Comparison of ENCODE assay signal across 20 cellular contexts in genomic region chr15:48929611-48930170, GRCh38. TPM values are rescaled to one million over a fixed set of nuclear protein-coding genes. Genes with fewer than 3 reads are reported as not detected.
A peak's percentile ranks its signal among the peaks of the same experiment; 100 is the strongest.
DNase-seq lines count a peak whose midpoint lies in the region; ATAC-seq, FAIRE-seq and TF ChIP-seq lines count a peak whose summit lies in the region.
"Had no signal": no experiment of that assay in that cellular context is flagged by ENCODE, and none has a peak within 500 bp of the region (broad histone marks: within the 10 kb centered on the region; RNA-seq: fewer than 3 reads in every experiment).

No MANE protein-coding gene starts in this region.

- no peak for TF ChIP-seq POLR2A in K562 (conservative IDR thresholded peaks at IDR 0.05)

- peaks cover 71% of the 10 kb centered on the region for H3K4me1 Mint-ChIP-seq in stimulated activated naive CD8-positive, alpha-beta T cell treated with anti-CD3 and anti-CD28 coated beads, Interleukin-15, Interleukin-2, amounts not matched to agents 100 ng/mL and 50 ng/mL, for 24 hours (ENCODE audit: low read depth)

- H4K20me1 ChIP-seq in K562 (replicated peaks; ENCODE audit: control insufficient read depth, insufficient read depth, low read length) = no peaks in the 10 kb centered on the region

- ATAC-seq in stimulated activated naive CD8-positive, alpha-beta T cell treated with anti-CD3 and anti-CD28 coated beads, Interleukin-15, Interleukin-2, amounts not matched to agents 100 U/mL and 50 U/mL, for 24 hours = no peak
- ATAC-seq in K562 (peak; percentile 51), aorta (ENCODE audit: low FRiP score) (peak; percentile 40), HG03439 (IDR thresholded peaks at IDR 0.05; ENCODE audit: unreplicated experiment) (no peak)
- ATAC-seq: left ventricle myocardium superior had no signal

- POLR2A ChIA-PET in K562 (lab: Yijun Ruan, JAX) = interaction anchor here (0.6 kb wide), 2 partner anchors 19 to 23 kb away, joined by 3 read pairs; no protein-coding TSS in a partner anchor

- TF ChIP-seq EP300 in K562 (IDR thresholded peaks at IDR 0.05; ENCODE audit: low read length) = no peak

- CTCF ChIA-PET in K562 (lab: Yijun Ruan, JAX; ENCODE audit: low intra/inter-chr PET ratio) = no interaction called here

- H3K27me3 Mint-ChIP-seq in stimulated activated naive CD8-positive, alpha-beta T cell treated with anti-CD3 and anti-CD28 coated beads, Interleukin-15, Interleukin-2, amounts not matched to agents 100 ng/mL and 50 ng/mL, for 24 hours = peaks cover 20% of the 10 kb centered on the region
- H3K27me3 Mint-ChIP-seq: dendritic cell treated with granulocyte-macrophage colony-stimulating factor and Interleukin-4, amounts not matched to agents 40 ng/mL and 50 ng/mL, for 4 days; type B pancreatic cell had no signal

- in situ Hi-C loops in K562 (cut with MboI) = no loop called here

- H3K4me1 ChIP-seq in K562 (replicated peaks in 1 of 2; ENCODE audit: control insufficient read depth in 2 of 2, insufficient read depth in 2 of 2, low read length in 2 of 2) (peaks cover 0 to 26% of the 10 kb centered on the region in 2 experiments; a peak in 3 of 5 replicates), aorta (ENCODE audit: control insufficient read depth in 1 of 2, insufficient read depth in 2 of 2, low read length in 2 of 2) (peaks cover 0 to 4% of the 10 kb centered on the region in 2 donors)

- no peak for FAIRE-seq in K562 (lab: Jason Lieb, UNC)

- H3K4me3 Mint-ChIP-seq in stimulated activated naive CD8-positive, alpha-beta T cell treated with anti-CD3 and anti-CD28 coated beads, Interleukin-15, Interleukin-2, amounts not matched to agents 100 ng/mL and 50 ng/mL, for 24 hours = peak overlapping the region; percentile 38
- H3K4me3 Mint-ChIP-seq: activated CD4-positive, alpha-beta T cell treated with anti-CD3 and anti-CD28 coated beads, Interleukin-2, amount 10 ng/mL, durations not matched to agents 7 days and 5 days; activated naive CD8-positive, alpha-beta T cell treated with anti-CD3 and anti-CD28 coated beads, Interleukin-2, amount 10 ng/mL, durations not matched to agents 7 days and 5 days; CD4-positive, alpha-beta T cell; dendritic cell treated with granulocyte-macrophage colony-stimulating factor and Interleukin-4, amounts not matched to agents 40 ng/mL and 50 ng/mL, for 4 days; type B pancreatic cell had no signal

- no peak overlapping the region; the same call in 1 of the 2 replicates for H3K4me2 ChIP-seq in K562 (ENCODE audit: insufficient read depth, low read length)
- H3K4me2 ChIP-seq: KMS-11 had no signal

- intact Hi-C loops in K562 (cut with micrococcal nuclease) (no loop called here), aorta (cut with DNase I) (no loop called here)

- H3K27me3 ChIP-seq in K562 (ENCODE audit: control insufficient read depth in 2 of 2, insufficient read depth in 2 of 2, low read length in 2 of 2) (peaks cover 0 to 3% of the 10 kb centered on the region in 2 experiments; a peak in 2 of 5 replicates), aorta (ENCODE audit: control insufficient read depth in 1 of 2, insufficient read depth in 2 of 2, low read length in 1 of 2) (no peaks in the 10 kb centered on the region)

- H3K36me3 ChIP-seq in K562 (ENCODE audit: control insufficient read depth, insufficient read depth, low read length) (no peaks in the 10 kb centered on the region), aorta (ENCODE audit: control insufficient read depth in 1 of 2, insufficient read depth in 2 of 2, low read length in 1 of 2) (no peaks in the 10 kb centered on the region)

- H3K27ac ChIP-seq in K562 (ENCODE audit: extremely low read depth, low read depth, low read length) (no peak overlapping the region), aorta (ENCODE audit: low read depth in 1 of 2, low read length in 2 of 2) (peak overlapping the region in 1 of 2 donors; percentile 11)
- H3K27ac ChIP-seq: KMS-11 had no signal

- H3K9me3 ChIP-seq in K562 (replicated peaks; ENCODE audit: control insufficient read depth, insufficient read depth, low read depth, low read length) (no peaks in the 10 kb centered on the region), aorta (ENCODE audit: control insufficient read depth, low read length) (no peaks in the 10 kb centered on the region)

- H3K36me3 Mint-ChIP-seq in stimulated activated naive CD8-positive, alpha-beta T cell treated with anti-CD3 and anti-CD28 coated beads, Interleukin-15, Interleukin-2, amounts not matched to agents 100 ng/mL and 50 ng/mL, for 24 hours (ENCODE audit: low read depth) = peaks cover 35% of the 10 kb centered on the region
- H3K36me3 Mint-ChIP-seq: activated naive CD8-positive, alpha-beta T cell treated with anti-CD3 and anti-CD28 coated beads, Interleukin-2, amount 10 ng/mL, durations not matched to agents 7 days and 5 days; type B pancreatic cell had no signal

- BruUV-seq in K562 (replicated peaks; lab: Mats Ljungman, UMichigan) = no TSS peak

- H3K9me3 Mint-ChIP-seq in stimulated activated naive CD8-positive, alpha-beta T cell treated with anti-CD3 and anti-CD28 coated beads, Interleukin-15, Interleukin-2, amounts not matched to agents 100 ng/mL and 50 ng/mL, for 24 hours = peaks cover 20% of the 10 kb centered on the region
- H3K9me3 Mint-ChIP-seq: CD4-positive, alpha-beta T cell; dendritic cell treated with granulocyte-macrophage colony-stimulating factor and Interleukin-4, amounts not matched to agents 40 ng/mL and 50 ng/mL, for 4 days; type B pancreatic cell had no signal

- H2AFZ ChIP-seq in K562 (ENCODE audit: low read depth, low read length) = peak overlapping the region; percentile 72

- H3K9ac ChIP-seq in K562 (ENCODE audit: insufficient read depth in 1 of 2, low read depth in 2 of 2, low read length in 2 of 2) = no peak overlapping the region; a peak in 1 of 4 replicates
- H3K9ac ChIP-seq: KMS-11 had no signal

- H3K4me3 ChIP-seq in K562 = no peak overlapping the region
- H3K4me3 ChIP-seq in aorta (ENCODE audit: low read length in 2 of 2) = no peak overlapping the region

- no peak for TF ChIP-seq CTCF in K562 (IDR thresholded peaks at IDR 0.05 in 2 of 3, conservative IDR thresholded peaks at IDR 0.05 in 1 of 3; ENCODE audit: insufficient read depth in 2 of 3, low read depth in 1 of 3, low read length in 3 of 3)

- no peaks in the 10 kb centered on the region for H3K79me2 ChIP-seq in K562 (ENCODE audit: control insufficient read depth, insufficient read depth, low read length)

- WGBS in K562 (ENCODE audit: insufficient coverage, low coverage, missing lambda C conversion rate) = 27% methylated on average over 7 of the region's 7 CpGs
- WGBS in aorta, 2 donors = 22 to 34% methylated on average over 7 of the region's 7 CpGs

- DNase-seq in stimulated activated naive CD8-positive, alpha-beta T cell treated with anti-CD3 and anti-CD28 coated beads, Interleukin-15, Interleukin-2, amounts not matched to agents 100 U/mL and 50 U/mL, for 24 hours = no peak
- DNase-seq in NCI-H69 (lab: John Stamatoyannopoulos, UW) = peak; percentile 94
- DNase-seq in K562 (ENCODE audit: extremely low read depth in 1 of 4, low spot score in 3 of 4) = no peak
- DNase-seq in aorta = no peak
- DNase-seq in SKM-1 treated with dmso at 0.1 percent for 144 hours (lab: John Stamatoyannopoulos, UW; ENCODE audit: unreplicated experiment) = no peak
- no peak for DNase-seq in RKO (ENCODE audit: low spot score)
- DNase-seq: activated naive CD8-positive, alpha-beta T cell treated with anti-CD3 and anti-CD28 coated beads, Interleukin-2, amount 10 ng/mL, durations not matched to agents 7 days and 5 days; CD4-positive, alpha-beta T cell; DMS153; GOT3; left ventricle myocardium superior; NCI-H1092 treated with DMSO at 0.1 percent for 48 hours; NCI-H526; Right ventricle myocardium superior had no signal

- TF ChIP-seq RAD21 in K562 (CRISPR knock-in tag; conservative IDR thresholded peaks at IDR 0.05 in 1 of 2, IDR thresholded peaks at IDR 0.05 in 1 of 2) = no peak

- H3K9me1 ChIP-seq in K562 (ENCODE audit: control insufficient read depth, insufficient read depth, low read length) = no peaks in the 10 kb centered on the region

- peak overlapping the region; percentile 97 for H3K27ac Mint-ChIP-seq in stimulated activated naive CD8-positive, alpha-beta T cell treated with anti-CD3 and anti-CD28 coated beads, Interleukin-15, Interleukin-2, amounts not matched to agents 100 ng/mL and 50 ng/mL, for 24 hours
- H3K27ac Mint-ChIP-seq: activated CD4-positive, alpha-beta T cell treated with anti-CD3 and anti-CD28 coated beads, Interleukin-2, amount 10 ng/mL, durations not matched to agents 7 days and 5 days; activated naive CD8-positive, alpha-beta T cell treated with anti-CD3 and anti-CD28 coated beads, Interleukin-2, amount 10 ng/mL, durations not matched to agents 7 days and 5 days; CD4-positive, alpha-beta T cell; dendritic cell treated with granulocyte-macrophage colony-stimulating factor and Interleukin-4, amounts not matched to agents 40 ng/mL and 50 ng/mL, for 4 days; type B pancreatic cell had no signal

RNA-seq across cellular contexts. Expression of gene SHC4, which starts 34.0 kb away (rescaled TPM):
- 2.0 and 3.6 TPM in 2 replicates for total RNA-seq in K562 (2011; cell fraction: chromatin; rRNA removed; ENCODE audit: low replicate concordance)
- total RNA-seq in K562 (2011; cell fraction: nucleolus; rRNA removed) = 1.4 and 2.0 TPM in 2 replicates
- 2.9 and 3.5 TPM in 2 replicates for total RNA-seq in K562 (2011; cell fraction: nucleoplasm; rRNA removed)
- total RNA-seq in K562 (2014; rRNA removed) = 0.24 and 0.73 TPM in 2 replicates
- 0.55 and 0.89 TPM in 2 replicates for total RNA-seq in K562 (2014; rRNA removed; fragmentation: Illumina TruSeq; extraction: Trizol)
- 0.45 and 0.69 TPM in 2 replicates for total RNA-seq in K562 (2015; rRNA removed; fragmentation: Illumina TruSeq; extraction: Trizol)
- total RNA-seq in K562 (2021) = 0.40 and 0.51 TPM in 2 replicates
- polyA plus RNA-seq in K562 (2011; rRNA removed) = 1.2 and 1.6 TPM in 2 replicates
- 0.42 and 0.96 TPM in 2 replicates for polyA plus RNA-seq in K562 (2011; cell fraction: cytosol; rRNA removed)
- 4.1 and 4.8 TPM in 2 replicates for polyA plus RNA-seq in K562 (2011; cell fraction: nucleus; rRNA removed)
- 0.70 and 0.73 TPM in 2 replicates for polyA plus RNA-seq in K562 (2012)
- 0.43 and 0.89 TPM in 2 replicates for polyA plus RNA-seq in K562 (2014; fragmentation: Illumina TruSeq; extraction: Trizol)
- polyA plus RNA-seq in K562 (2014; fragmentation: Nextera tagmentation; extraction: Ambion mirVana) = 1 to 10 TPM in 1 of 2 experiments, under 1 TPM in 1; 0.67 to 1.0 TPM
- polyA plus RNA-seq in K562 (2014; rRNA removed) = 0.52 and 1.1 TPM in 2 replicates
- polyA minus RNA-seq in K562 (2011; rRNA and poly(A)+ RNA removed) = 2.6 and 3.5 TPM in 2 replicates
- polyA minus RNA-seq in K562 (2011; cell fraction: cytosol; rRNA and poly(A)+ RNA removed) = not detected in 2 replicates
- polyA minus RNA-seq in K562 (2011; cell fraction: nucleus; rRNA and poly(A)+ RNA removed) = 1.5 and 4.1 TPM in 2 replicates
- total RNA-seq in aorta = 10 to 100 TPM in 1 of 2 donors, 1 to 10 TPM in 1; 8.7 to 18.6 TPM
- polyA plus RNA-seq in aorta = 1 to 10 TPM; 4.4 to 5.6 TPM
- total RNA-seq: CD4-positive, alpha-beta T cell had no signal

RNA-seq across cellular contexts. Expression of gene EID1, which starts 51.8 kb away (rescaled TPM):
- 7.1 and 20.6 TPM in 2 replicates for total RNA-seq in K562 (2011; cell fraction: chromatin; rRNA removed; ENCODE audit: low replicate concordance)
- 10.7 and 13.6 TPM in 2 replicates for total RNA-seq in K562 (2011; cell fraction: nucleolus; rRNA removed)
- 16.9 and 21.3 TPM in 2 replicates for total RNA-seq in K562 (2011; cell fraction: nucleoplasm; rRNA removed)
- 167 and 170 TPM in 2 replicates for total RNA-seq in K562 (2014; rRNA removed)
- total RNA-seq in K562 (2014; rRNA removed; fragmentation: Illumina TruSeq; extraction: Trizol) = 136 and 159 TPM in 2 replicates
- total RNA-seq in K562 (2015; rRNA removed; fragmentation: Illumina TruSeq; extraction: Trizol) = 197 and 201 TPM in 2 replicates
- total RNA-seq in K562 (2021) = 124 and 143 TPM in 2 replicates
- polyA plus RNA-seq in K562 (2011; rRNA removed) = 118 and 154 TPM in 2 replicates
- polyA plus RNA-seq in K562 (2011; cell fraction: cytosol; rRNA removed) = 68.1 and 105 TPM in 2 replicates
- 42.9 and 66.4 TPM in 2 replicates for polyA plus RNA-seq in K562 (2011; cell fraction: nucleus; rRNA removed)
- 116 and 124 TPM in 2 replicates for polyA plus RNA-seq in K562 (2012)
- 134 and 176 TPM in 2 replicates for polyA plus RNA-seq in K562 (2014; fragmentation: Illumina TruSeq; extraction: Trizol)
- polyA plus RNA-seq in K562 (2014; fragmentation: Nextera tagmentation; extraction: Ambion mirVana) = 10 to 100 TPM; 46.5 to 51.2 TPM
- 177 and 211 TPM in 2 replicates for polyA plus RNA-seq in K562 (2014; rRNA removed)
- polyA minus RNA-seq in K562 (2011; rRNA and poly(A)+ RNA removed) = 43.4 and 58.1 TPM in 2 replicates
- polyA minus RNA-seq in K562 (2011; cell fraction: cytosol; rRNA and poly(A)+ RNA removed) = 61.7 and 69.7 TPM in 2 replicates
- 8.2 and 15.4 TPM in 2 replicates for polyA minus RNA-seq in K562 (2011; cell fraction: nucleus; rRNA and poly(A)+ RNA removed)
- 100 to 1,000 TPM; 152 to 169 TPM for total RNA-seq in aorta
- 100 to 1,000 TPM; 245 to 333 TPM for polyA plus RNA-seq in aorta

Comparison
In these comparisons a context has a peak if more than half of its experiments do, and no peak if none do; other contexts are left out.
1. ATAC-seq: peak in K562 (single experiment) and aorta (single experiment); none in stimulated activated naive CD8-positive, alpha-beta T cell treated with anti-CD3 and anti-CD28 coated beads, Interleukin-15, Interleukin-2, amounts not matched to agents 100 U/mL and 50 U/mL, for 24 hours (single experiment) and HG03439 (single experiment).